In genomic region chr3:147187687-147188086, GRCh38 we compare ENCODE assay signal across 31 cellular contexts.
"Had no signal": no experiment of that assay in that cellular context is flagged by ENCODE, and none has a peak within 500 bp of the region (broad histone marks: within the 10 kb centered on the region; RNA-seq: fewer than 3 reads in every experiment).

No MANE protein-coding gene starts in this region.

- FAIRE-seq: bronchial epithelial cell, TTC549 had no signal

- ATAC-seq: activated CD4-positive, alpha-beta T cell treated with anti-CD3 and anti-CD28 coated beads for 36 hours; activated CD8-positive, alpha-beta memory T cell treated with anti-CD3 and anti-CD28 coated beads, Interleukin-2, amount 10 ng/mL, durations not matched to agents 7 days and 5 days; activated CD8-positive, alpha-beta T cell treated with anti-CD3 and anti-CD28 coated beads, Interleukin-2, amount 10 ng/mL, durations not matched to agents 7 days and 5 days; activated naive CD8-positive, alpha-beta T cell treated with anti-CD3 and anti-CD28 coated beads, Interleukin-2, amount 50 U/mL, for 24 hours had no signal

- H3K4me3 ChIP-seq: ascending aorta, cardiac muscle cell had no signal

- H3K9me3 ChIP-seq: ascending aorta had no signal

- H3K4me1 ChIP-seq: ascending aorta had no signal

- H3K27ac ChIP-seq: ascending aorta, cardiac muscle cell, VCaP had no signal

- H3K27me3 ChIP-seq: ascending aorta, cardiac muscle cell had no signal

- H3K36me3 ChIP-seq: ascending aorta, cardiac muscle cell had no signal

- DNase-seq: activated B cell treated with CpG ODN at 0.5 μM for 24 hours; activated CD4-positive, alpha-beta memory T cell treated with anti-CD3 and anti-CD28 coated beads, Interleukin-2, amount 10 ng/mL, durations not matched to agents 7 days and 5 days; activated CD4-positive, alpha-beta T cell treated with anti-CD3 and anti-CD28 coated beads for 1 hour; activated CD4-positive, alpha-beta T cell treated with anti-CD3 and anti-CD28 coated beads for 36 hours; activated CD4-positive, alpha-beta T cell treated with anti-CD3 and anti-CD28 coated beads for 48 hours; activated CD4-positive, alpha-beta T cell treated with anti-CD3 and anti-CD28 coated beads, Interleukin-2, amount 10 ng/mL, durations not matched to agents 7 days and 5 days; activated CD4-positive, alpha-beta T cell treated with anti-CD3 and anti-CD28 coated beads, Interleukin-2, amount 50 U/mL, for 48 hours; activated CD8-positive, alpha-beta memory T cell treated with anti-CD3 and anti-CD28 coated beads for 24 hours; activated CD8-positive, alpha-beta memory T cell treated with anti-CD3 and anti-CD28 coated beads, Interleukin-2, amount 10 ng/mL, durations not matched to agents 7 days and 5 days; activated CD8-positive, alpha-beta memory T cell treated with anti-CD3 and anti-CD28 coated beads, Interleukin-2, amount 50 U/mL, for 48 hours; activated CD8-positive, alpha-beta T cell treated with anti-CD3 and anti-CD28 coated beads, Interleukin-2, amount 10 ng/mL, durations not matched to agents 7 days and 5 days; activated effector memory CD4-positive, alpha-beta T cell treated with Interleukin-2 at 50 U/mL for 16 hours; activated gamma-delta T cell; activated naive CD4-positive, alpha-beta T cell treated with anti-CD3 and anti-CD28 coated beads, Interleukin-2, amount 10 ng/mL, durations not matched to agents 7 days and 5 days; activated naive CD4-positive, alpha-beta T cell treated with Interleukin-2 at 50 U/mL for 16 hours; activated naive CD8-positive, alpha-beta T cell treated with anti-CD3 and anti-CD28 coated beads, Interleukin-2, amount 10 ng/mL, durations not matched to agents 7 days and 5 days; activated naive CD8-positive, alpha-beta T cell treated with anti-CD3 and anti-CD28 coated beads, Interleukin-2, amount 50 U/mL, for 24 hours; activated T-cell treated with anti-CD3 and anti-CD28 coated beads, Interleukin-2, amount 50 U/mL, for 24 hours; activated T-cell treated with anti-CD3 and anti-CD28 coated beads, Interleukin-2, amount 50 U/mL, for 48 hours; amygdala; anterior cingulate cortex; caudate nucleus; cerebellar nuclear complex; T-helper 1 cell; T-helper 2 cell; T-helper 9 cell had no signal
